Comparison of ENCODE assay signal across 29 cellular contexts in the genomic region with DNA sequence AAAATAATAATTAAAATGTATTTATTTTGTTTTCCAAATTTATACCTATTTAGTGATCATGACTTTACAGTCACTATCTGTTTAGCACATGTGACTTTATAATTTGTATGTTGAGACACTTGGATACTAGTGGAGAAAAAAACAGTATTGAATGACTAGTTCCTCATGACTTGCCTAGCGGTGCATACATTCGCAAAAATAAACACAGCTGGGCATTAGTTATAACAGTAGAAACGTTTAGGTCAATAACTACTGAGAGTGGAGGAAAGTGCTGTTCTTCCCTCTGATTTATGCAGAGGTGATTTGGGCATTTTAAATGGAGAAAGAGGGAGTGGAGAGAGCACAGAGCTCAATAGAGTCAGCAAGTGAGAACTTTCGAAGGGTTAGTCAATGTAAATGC.
DNase-seq lines count a peak whose midpoint lies in the region; ATAC-seq and TF ChIP-seq lines count a peak whose summit lies in the region.
"Had no signal": no experiment of that assay in that cellular context is flagged by ENCODE, and none has a peak within 500 bp of the region (broad histone marks: within the 10 kb centered on the region; RNA-seq: fewer than 3 reads in every experiment).

No MANE protein-coding gene starts in this region.

- no peak for TF ChIP-seq POLR2A in adrenal gland (IDR thresholded peaks at IDR 0.05)

- H3K27me3 ChIP-seq in adrenal gland, result no peaks in the 10 kb centered on the region
- H3K27me3 ChIP-seq: dorsolateral prefrontal cortex, gastrocnemius medialis had no signal

- H2AFZ ChIP-seq in OCI-LY7 (ENCODE audit: low read length), result peak overlapping the region; percentile 80; the same call in 1 of the 2 replicates

- H3K4me3 Mint-ChIP-seq in stimulated activated naive B cell treated with anti-CD40 and anti-IgM and Interleukin-4, amounts not matched to agents 10 μg/mL and 1 μg/mL and 100 μg/mL, for 72 hours, result no peak overlapping the region
- H3K4me3 Mint-ChIP-seq: activated CD4-positive, alpha-beta T cell treated with anti-CD3 and anti-CD28 coated beads for 36 hours; activated CD8-positive, alpha-beta T cell treated with anti-CD3 and anti-CD28 coated beads, Interleukin-2, amount 10 ng/mL, durations not matched to agents 7 days and 5 days; activated naive CD4-positive, alpha-beta T cell treated with anti-CD3 and anti-CD28 coated beads, Interleukin-2, amount 10 ng/mL, durations not matched to agents 7 days and 5 days; activated T-helper 17 cell treated with anti-CD3 and anti-CD28 coated beads, Interleukin-2, amount 50 U/mL, for 72 hours; CD4-positive, alpha-beta memory T cell; naive thymus-derived CD4-positive, alpha-beta T cell; stimulated activated naive CD8-positive, alpha-beta T cell treated with anti-CD3 and anti-CD28 coated beads, Interleukin-15, Interleukin-2, amounts not matched to agents 100 ng/mL and 50 ng/mL, for 24 hours had no signal

- no TSS peak for BruUV-seq in OCI-LY7 (replicated peaks; lab: Mats Ljungman, UMichigan)

- 57 to 73% (median 69%) methylated on average over 4 of the region's 4 CpGs for WGBS in adrenal gland, 4 donors

- ATAC-seq in stimulated activated naive B cell treated with anti-CD40 and anti-IgM and Interleukin-4, amounts not matched to agents 10 μg/mL and 1 μg/mL and 100 μg/mL, for 72 hours (replicated peaks), result peak; percentile 38 to 66
- ATAC-seq in GM21447 (IDR thresholded peaks at IDR 0.05; ENCODE audit: unreplicated experiment), result no peak
- ATAC-seq: A549; activated CD4-positive, alpha-beta T cell treated with anti-CD3 and anti-CD28 coated beads for 36 hours; activated CD8-positive, alpha-beta T cell treated with anti-CD3 and anti-CD28 coated beads, Interleukin-2, amount 10 ng/mL, durations not matched to agents 7 days and 5 days; activated T-helper 17 cell treated with anti-CD3 and anti-CD28 coated beads, Interleukin-2, amount 50 U/mL, for 72 hours; gastrocnemius medialis; HCT116; lower lobe of right lung; naive thymus-derived CD4-positive, alpha-beta T cell; right cardiac atrium had no signal

- no peak for TF ChIP-seq CTCF in OCI-LY7 (conservative IDR thresholded peaks at IDR 0.05; ENCODE audit: low read length)
- TF ChIP-seq CTCF in adrenal gland (IDR thresholded peaks at IDR 0.05), result no peak

- peaks cover 4% of the 10 kb centered on the region; the same call in 1 of the 2 replicates for H3K9me3 ChIP-seq in OCI-LY7 (ENCODE audit: low read length)
- no peaks in the 10 kb centered on the region for H3K9me3 ChIP-seq in adrenal gland (replicated peaks in 1 of 3)
- H3K9me3 ChIP-seq: A549, gastrocnemius medialis, thoracic aorta had no signal

- H3K4me2 ChIP-seq in OCI-LY7 (ENCODE audit: low read length), result no peak overlapping the region
- H3K4me2 ChIP-seq: A549 had no signal

- H3K4me3 ChIP-seq in OCI-LY7 (ENCODE audit: low read depth, low read length, poor library complexity, severe bottlenecking), result no peak overlapping the region
- H3K4me3 ChIP-seq in adrenal gland, result no peak overlapping the region
- H3K4me3 ChIP-seq: A549, dorsolateral prefrontal cortex, gastrocnemius medialis, lower lobe of right lung, thoracic aorta had no signal

- H3K4me1 ChIP-seq in OCI-LY7 (ENCODE audit: insufficient read depth, low read length, poor library complexity, severe bottlenecking), result peaks cover 21% of the 10 kb centered on the region
- no peaks in the 10 kb centered on the region for H3K4me1 ChIP-seq in adrenal gland (replicated peaks in 1 of 2)
- H3K4me1 ChIP-seq: A549, gastrocnemius medialis, lower lobe of right lung had no signal

- no peaks in the 10 kb centered on the region for H4K20me1 ChIP-seq in OCI-LY7 (ENCODE audit: insufficient read depth, low read length)

- H3K36me3 Mint-ChIP-seq in stimulated activated naive B cell treated with anti-CD40 and anti-IgM and Interleukin-4, amounts not matched to agents 10 μg/mL and 1 μg/mL and 100 μg/mL, for 72 hours, result no peaks in the 10 kb centered on the region
- H3K36me3 Mint-ChIP-seq: activated naive CD4-positive, alpha-beta T cell treated with anti-CD3 and anti-CD28 coated beads, Interleukin-2, amount 10 ng/mL, durations not matched to agents 7 days and 5 days; CD4-positive, alpha-beta memory T cell; naive thymus-derived CD4-positive, alpha-beta T cell had no signal

- H3K27me3 Mint-ChIP-seq in stimulated activated naive B cell treated with anti-CD40 and anti-IgM and Interleukin-4, amounts not matched to agents 10 μg/mL and 1 μg/mL and 100 μg/mL, for 72 hours, result no peaks in the 10 kb centered on the region
- H3K27me3 Mint-ChIP-seq: activated CD4-positive, alpha-beta T cell treated with anti-CD3 and anti-CD28 coated beads for 36 hours; activated naive CD4-positive, alpha-beta T cell treated with anti-CD3 and anti-CD28 coated beads, Interleukin-2, amount 10 ng/mL, durations not matched to agents 7 days and 5 days; activated T-helper 17 cell treated with anti-CD3 and anti-CD28 coated beads, Interleukin-2, amount 50 U/mL, for 72 hours; CD4-positive, alpha-beta memory T cell; naive thymus-derived CD4-positive, alpha-beta T cell; stimulated activated naive CD8-positive, alpha-beta T cell treated with anti-CD3 and anti-CD28 coated beads, Interleukin-15, Interleukin-2, amounts not matched to agents 100 ng/mL and 50 ng/mL, for 24 hours had no signal

- CTCF ChIA-PET in OCI-LY7 (lab: Charles Lee; ENCODE audit: unreplicated experiment), result no interaction called here

- in situ Hi-C loops in ACHN (cut with HindIII; ENCODE audit: low pct_ligation_motif_present, low pct_unique_long_range_greater_than_20kb, low sequenced_read_pairs), result no loop called here

- POLR2A ChIA-PET in OCI-LY7 (lab: Charles Lee), result interaction anchor here (0.7 to 1.1 kb wide), 3 partner anchors 11 to 211 kb away, joined by 3 to 5 read pairs (median 4); no protein-coding TSS in a partner anchor

- intact Hi-C loops in OCI-LY7 (cut with micrococcal nuclease; ENCODE audit: unreplicated experiment), result no loop called here
- intact Hi-C loops in adrenal gland (cut with DNase I), result no loop called here

- peaks cover 10 to 20% of the 10 kb centered on the region in 2 donors for H3K4me1 Mint-ChIP-seq in stimulated activated naive B cell treated with anti-CD40 and anti-IgM and Interleukin-4, amounts not matched to agents 10 μg/mL and 1 μg/mL and 100 μg/mL, for 72 hours
- H3K4me1 Mint-ChIP-seq: activated CD4-positive, alpha-beta T cell treated with anti-CD3 and anti-CD28 coated beads for 36 hours; activated naive CD4-positive, alpha-beta T cell treated with anti-CD3 and anti-CD28 coated beads, Interleukin-2, amount 10 ng/mL, durations not matched to agents 7 days and 5 days; activated T-helper 17 cell treated with anti-CD3 and anti-CD28 coated beads, Interleukin-2, amount 50 U/mL, for 72 hours; CD4-positive, alpha-beta memory T cell; naive thymus-derived CD4-positive, alpha-beta T cell had no signal

- DNase-seq in NCI-H446 treated with DMSO at 0.1 percent for 48 hours (lab: John Stamatoyannopoulos, UW) (peak; percentile 9), NCI-H446 (lab: John Stamatoyannopoulos, UW) (no peak), NCI-H2081 treated with DMSO at 0.1 percent for 48 hours (lab: John Stamatoyannopoulos, UW) (peak; percentile 24), OCI-LY7 (ENCODE audit: low spot score) (peak; percentile 15), ACHN (no peak), adrenal gland (no peak)
- DNase-seq in stimulated activated naive B cell treated with anti-CD40 and anti-IgM and Interleukin-4, amounts not matched to agents 10 μg/mL and 1 μg/mL and 100 μg/mL, for 72 hours, result no peak
- DNase-seq: activated CD4-positive, alpha-beta T cell treated with anti-CD3 and anti-CD28 coated beads for 36 hours; activated CD8-positive, alpha-beta T cell treated with anti-CD3 and anti-CD28 coated beads, Interleukin-2, amount 10 ng/mL, durations not matched to agents 7 days and 5 days; activated naive CD4-positive, alpha-beta T cell treated with anti-CD3 and anti-CD28 coated beads, Interleukin-2, amount 10 ng/mL, durations not matched to agents 7 days and 5 days; amygdala; CD4-positive, alpha-beta memory T cell; dorsolateral prefrontal cortex; gastrocnemius medialis; lower lobe of right lung; midbrain; naive thymus-derived CD4-positive, alpha-beta T cell; NCI-H146; NK-92 treated with Interleukin-12 subunit alpha and Interleukin-12 subunit beta, amount 100 ng/mL, for 24 hours; right cardiac atrium; Right ventricle myocardium superior; stimulated activated CD4-positive, alpha-beta T cell treated with anti-CD3 and anti-CD28 coated beads, Interleukin-1b, Interleukin-23, amount 100 ng/mL, for 48 hours; T-helper 2 cell had no signal

- peak overlapping the region; percentile 33 for H3K27ac ChIP-seq in OCI-LY7 (ENCODE audit: low read depth, low read length, poor library complexity, severe bottlenecking)
- no peak overlapping the region for H3K27ac ChIP-seq in adrenal gland
- H3K27ac ChIP-seq: A549, dorsolateral prefrontal cortex, gastrocnemius medialis, lower lobe of right lung, thoracic aorta had no signal

- H3K36me3 ChIP-seq in OCI-LY7 (ENCODE audit: insufficient read depth, low read length), result no peaks in the 10 kb centered on the region
- H3K36me3 ChIP-seq in adrenal gland (replicated peaks in 1 of 2), result no peaks in the 10 kb centered on the region
- H3K36me3 ChIP-seq: gastrocnemius medialis, lower lobe of right lung, thoracic aorta had no signal

- no peaks in the 10 kb centered on the region for H3K9me2 ChIP-seq in OCI-LY7 (ENCODE audit: insufficient read depth, low read length)

- H3K27ac Mint-ChIP-seq in stimulated activated naive B cell treated with anti-CD40 and anti-IgM and Interleukin-4, amounts not matched to agents 10 μg/mL and 1 μg/mL and 100 μg/mL, for 72 hours, result no peak overlapping the region
- H3K27ac Mint-ChIP-seq: activated CD4-positive, alpha-beta T cell treated with anti-CD3 and anti-CD28 coated beads for 36 hours; activated CD8-positive, alpha-beta T cell treated with anti-CD3 and anti-CD28 coated beads, Interleukin-2, amount 10 ng/mL, durations not matched to agents 7 days and 5 days; activated naive CD4-positive, alpha-beta T cell treated with anti-CD3 and anti-CD28 coated beads, Interleukin-2, amount 10 ng/mL, durations not matched to agents 7 days and 5 days; activated T-helper 17 cell treated with anti-CD3 and anti-CD28 coated beads, Interleukin-2, amount 50 U/mL, for 72 hours; CD4-positive, alpha-beta memory T cell; naive thymus-derived CD4-positive, alpha-beta T cell; stimulated activated naive CD8-positive, alpha-beta T cell treated with anti-CD3 and anti-CD28 coated beads, Interleukin-15, Interleukin-2, amounts not matched to agents 100 ng/mL and 50 ng/mL, for 24 hours had no signal

- H3K9me3 Mint-ChIP-seq in stimulated activated naive B cell treated with anti-CD40 and anti-IgM and Interleukin-4, amounts not matched to agents 10 μg/mL and 1 μg/mL and 100 μg/mL, for 72 hours, result peaks cover 8 to 10% of the 10 kb centered on the region in 2 donors
- H3K9me3 Mint-ChIP-seq: activated T-helper 17 cell treated with anti-CD3 and anti-CD28 coated beads, Interleukin-2, amount 50 U/mL, for 72 hours had no signal

- H3K79me2 ChIP-seq in OCI-LY7 (ENCODE audit: insufficient read depth, low read depth, low read length), result no peaks in the 10 kb centered on the region

Comparison
In these comparisons a context has a peak if more than half of its experiments do, and no peak if none do; other contexts are left out.
1. DNase-seq: peak in NCI-H446 treated with DMSO at 0.1 percent for 48 hours (single experiment), NCI-H2081 treated with DMSO at 0.1 percent for 48 hours (single experiment) and OCI-LY7 (single experiment); none in NCI-H446 (0 of 2), stimulated activated naive B cell treated with anti-CD40 and anti-IgM and Interleukin-4, amounts not matched to agents 10 μg/mL and 1 μg/mL and 100 μg/mL, for 72 hours (single experiment), ACHN (single experiment) and adrenal gland (0 of 7).